Comparison of ENCODE assay signal across 1 cellular context in the genomic region with DNA sequence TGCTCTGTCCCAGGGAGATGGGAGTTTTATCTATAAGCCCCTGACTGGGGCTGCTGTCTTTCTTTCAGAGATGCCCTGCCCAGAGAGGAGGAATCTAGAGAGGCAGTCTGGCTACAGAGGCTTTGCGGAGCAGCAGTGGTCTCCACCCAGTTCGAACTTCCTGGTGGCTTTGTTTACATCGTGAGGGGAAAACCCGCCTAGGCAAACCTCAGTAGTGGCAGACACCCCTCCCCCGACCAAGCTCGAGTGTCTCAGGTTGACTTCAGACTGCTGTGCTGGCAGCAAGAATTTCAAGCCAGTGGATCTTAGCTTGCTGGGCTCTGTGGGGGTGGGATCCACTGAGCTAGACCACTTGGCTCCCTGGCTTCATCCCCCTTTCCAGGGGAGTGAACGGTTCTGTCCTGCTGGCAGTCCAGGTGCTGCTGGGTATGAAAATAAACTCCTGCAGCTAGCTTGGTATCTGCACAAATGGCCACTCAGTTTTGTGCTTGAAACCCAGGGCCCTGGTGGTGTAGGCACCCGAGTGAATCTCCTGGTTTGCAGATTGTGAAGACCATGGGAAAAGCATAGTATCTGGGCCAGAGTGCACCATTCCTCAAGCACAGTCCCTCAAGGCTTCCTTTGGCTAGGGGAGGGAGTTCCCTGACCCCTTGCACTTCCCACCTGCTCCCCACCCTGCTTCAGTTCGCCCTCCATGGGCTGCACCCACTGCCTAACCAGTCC.
TF ChIP-seq lines count a peak whose summit lies in the region.

No MANE protein-coding gene starts in this region.

TF ChIP-seq in K562, 482 proteins besides CTCF, POLR2A, EP300 and RAD21:
- TF ChIP-seq, protein P1, sequence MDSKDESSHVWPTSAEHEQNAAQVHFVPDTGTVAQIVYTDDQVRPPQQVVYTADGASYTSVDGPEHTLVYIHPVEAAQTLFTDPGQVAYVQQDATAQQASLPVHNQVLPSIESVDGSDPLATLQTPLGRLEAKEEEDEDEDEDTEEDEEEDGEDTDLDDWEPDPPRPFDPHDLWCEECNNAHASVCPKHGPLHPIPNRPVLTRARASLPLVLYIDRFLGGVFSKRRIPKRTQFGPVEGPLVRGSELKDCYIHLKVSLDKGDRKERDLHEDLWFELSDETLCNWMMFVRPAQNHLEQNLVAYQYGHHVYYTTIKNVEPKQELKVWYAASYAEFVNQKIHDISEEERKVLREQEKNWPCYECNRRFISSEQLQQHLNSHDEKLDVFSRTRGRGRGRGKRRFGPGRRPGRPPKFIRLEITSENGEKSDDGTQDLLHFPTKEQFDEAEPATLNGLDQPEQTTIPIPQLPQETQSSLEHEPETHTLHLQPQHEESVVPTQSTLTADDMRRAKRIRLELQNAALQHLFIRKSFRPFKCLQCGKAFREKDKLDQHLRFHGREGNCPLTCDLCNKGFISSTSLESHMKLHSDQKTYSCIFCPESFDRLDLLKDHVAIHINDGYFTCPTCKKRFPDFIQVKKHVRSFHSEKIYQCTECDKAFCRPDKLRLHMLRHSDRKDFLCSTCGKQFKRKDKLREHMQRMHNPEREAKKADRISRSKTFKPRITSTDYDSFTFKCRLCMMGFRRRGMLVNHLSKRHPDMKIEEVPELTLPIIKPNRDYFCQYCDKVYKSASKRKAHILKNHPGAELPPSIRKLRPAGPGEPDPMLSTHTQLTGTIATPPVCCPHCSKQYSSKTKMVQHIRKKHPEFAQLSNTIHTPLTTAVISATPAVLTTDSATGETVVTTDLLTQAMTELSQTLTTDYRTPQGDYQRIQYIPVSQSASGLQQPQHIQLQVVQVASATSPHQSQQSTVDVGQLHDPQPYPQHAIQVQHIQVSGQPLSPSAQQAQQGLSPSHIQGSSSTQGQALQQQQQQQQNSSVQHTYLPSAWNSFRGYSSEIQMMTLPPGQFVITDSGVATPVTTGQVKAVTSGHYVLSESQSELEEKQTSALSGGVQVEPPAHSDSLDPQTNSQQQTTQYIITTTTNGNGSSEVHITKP (IDR thresholded peaks at IDR 0.05; ENCODE audit: partially characterized antibody) = peak; percentile 28
